8 cellular contexts compared by ENCODE assay signal in genomic region chr14:91022622-91023028, GRCh38. TPM values are rescaled to one million over a fixed set of nuclear protein-coding genes. Genes with fewer than 3 reads are reported as not detected.
DNase-seq lines count a peak whose midpoint lies in the region; ATAC-seq, FAIRE-seq and TF ChIP-seq lines count a peak whose summit lies in the region.
"Not testable (repeated sequence)": the region's sequence is repeated elsewhere in the genome, so short reads cannot be mapped to it uniquely, and the experiment has no call there.

No MANE protein-coding gene starts in this region.

- FAIRE-seq in small intestine (lab: Jason Lieb, UNC): not testable (repeated sequence)

- ATAC-seq in GM19023 (IDR thresholded peaks at IDR 0.05; ENCODE audit: unreplicated experiment) (peak; percentile 80), HG02623 (IDR thresholded peaks at IDR 0.05; ENCODE audit: unreplicated experiment) (peak; percentile 85), HG03571 (IDR thresholded peaks at IDR 0.05; ENCODE audit: unreplicated experiment) (peak; percentile 91), T-cell (replicated peaks in 1 of 4) (peak; percentile 77 to 91 (median 86))

- not testable (repeated sequence) for H3K4me1 ChIP-seq in left ventricle myocardium inferior; small intestine (ENCODE audit: control insufficient read depth in 2 of 2, insufficient read depth in 1 of 2, low read depth in 1 of 2, low read length in 1 of 2)

- not testable (repeated sequence) for H3K27me3 ChIP-seq in left ventricle myocardium inferior (ENCODE audit: low read depth); small intestine (ENCODE audit: control insufficient read depth in 2 of 2, insufficient read depth in 2 of 2, low read length in 2 of 2)

- DNase-seq in CD14-positive monocyte (ENCODE audit: low spot score); left ventricle myocardium inferior: not testable (repeated sequence)
- DNase-seq in T-cell (peak in 19 of 34 experiments; percentile 1 to 33 (median 10)), small intestine (peak; percentile 86)

- H3K27me3 Mint-ChIP-seq in CD14-positive monocyte (ENCODE audit: low read depth in 3 of 3); T-cell; activated naive CD8-positive, alpha-beta T cell: not testable (repeated sequence)

- H3K9me3 ChIP-seq in left ventricle myocardium inferior (replicated peaks); small intestine (ENCODE audit: control insufficient read depth, low read depth): not testable (repeated sequence)

- not testable (repeated sequence) for TF ChIP-seq CTCF in CD14-positive monocyte (IDR thresholded peaks at IDR 0.05); left ventricle myocardium inferior (IDR thresholded peaks at IDR 0.05; ENCODE audit: borderline replicate concordance)

- WGBS in small intestine, 3 donors: 17 to 37% (median 20%) methylated on average over 9 of the region's 9 CpGs

- not testable (repeated sequence) for H3K36me3 ChIP-seq in left ventricle myocardium inferior; small intestine (ENCODE audit: control insufficient read depth in 2 of 2, insufficient read depth in 2 of 2, low read length in 2 of 2)

- H3K27ac Mint-ChIP-seq in CD14-positive monocyte (peak overlapping the region; percentile 68 to 90 (median 82)), T-cell (peak overlapping the region; percentile 96 to 97)
- peak overlapping the region; percentile 91 for H3K27ac Mint-ChIP-seq in activated naive CD8-positive, alpha-beta T cell

- intact Hi-C loops in CD14-positive monocyte (cut with micrococcal nuclease); left ventricle myocardium inferior (cut with micrococcal nuclease): not testable (repeated sequence)

- POLR2A ChIA-PET in T-cell (lab: Charles Lee): interaction anchor here (0.6 to 1.0 kb wide), 4 partner anchors 18 to 705 kb away, joined by 4 to 18 read pairs (median 10); no protein-coding TSS in a partner anchor

- H3K4me1 Mint-ChIP-seq in CD14-positive monocyte: peaks cover 14% of the 10 kb centered on the region
- peaks cover 50 to 70% (median 67%) of the 10 kb centered on the region in 3 donors for H3K4me1 Mint-ChIP-seq in T-cell
- peaks cover 60% of the 10 kb centered on the region for H3K4me1 Mint-ChIP-seq in activated naive CD8-positive, alpha-beta T cell (ENCODE audit: low read depth)

- H3K4me3 ChIP-seq in left ventricle myocardium inferior (peak overlapping the region; percentile 54), small intestine (ENCODE audit: low read depth in 1 of 2, low read length in 2 of 2) (peak overlapping the region in 1 of 2 donors; percentile 37)

- H3K36me3 Mint-ChIP-seq in CD14-positive monocyte: not testable (repeated sequence)
- peaks cover 31% of the 10 kb centered on the region for H3K36me3 Mint-ChIP-seq in T-cell
- H3K36me3 Mint-ChIP-seq in activated naive CD8-positive, alpha-beta T cell: peaks cover 11% of the 10 kb centered on the region

- H3K4me3 Mint-ChIP-seq in CD14-positive monocyte (peak overlapping the region; percentile 62 to 69), T-cell (peak overlapping the region; percentile 72 to 80 (median 76))
- H3K4me3 Mint-ChIP-seq in activated naive CD8-positive, alpha-beta T cell: peak overlapping the region; percentile 73

- CTCF ChIA-PET in T-cell (lab: Charles Lee): interaction anchor here in 1 of 2 donors (0.6 to 0.9 kb wide), 3 partner anchors 95 to 1013 kb away, joined by 3 to 5 read pairs (median 4); no protein-coding TSS in a partner anchor

- not testable (repeated sequence) for H3K9me3 Mint-ChIP-seq in CD14-positive monocyte; T-cell; activated naive CD8-positive, alpha-beta T cell (ENCODE audit: low read depth)

- peak overlapping the region; percentile 50 for H3K27ac ChIP-seq in left ventricle myocardium inferior (replicated peaks)
- H3K27ac ChIP-seq in small intestine (ENCODE audit: low read depth in 1 of 2, low read length in 1 of 2): peak overlapping the region; percentile 63 to 94

RNA-seq across cellular contexts. Expression of gene RPS6KA5, which starts 37.8 kb away (rescaled TPM):
- polyA plus RNA-seq in CD14-positive monocyte (10 to 100 TPM in 1 of 2 donors, 1 to 10 TPM in 1; 7.9 to 10.1 TPM), small intestine (1 to 10 TPM; 1.9 to 5.1 (median 2.4) TPM)
- total RNA-seq in T-cell (10 to 100 TPM; 28.8 to 39.8 (median 35.3) TPM), left ventricle myocardium inferior (6.4 TPM)
